Comparison of ENCODE assay signal across 1 cellular context in genomic region chr2:62303818-62304217, GRCh38.
TF ChIP-seq lines count a peak whose summit lies in the region.

No MANE protein-coding gene starts in this region.

TF ChIP-seq in HCT116, 20 proteins besides CTCF, POLR2A, EP300 and RAD21 (continued from another document):
- TF ChIP-seq ZFX (IDR thresholded peaks at IDR 0.05), result no peak
- TF ChIP-seq CBX3 (IDR thresholded peaks at IDR 0.05; ENCODE audit: low read depth), result no peak
- no peak for TF ChIP-seq TCF7L2 (IDR thresholded peaks at IDR 0.05; ENCODE audit: borderline replicate concordance, extremely low read depth, insufficient read depth, insufficient read length)
